In genomic region chr2:162301151-162301804, GRCh38 we compare ENCODE assay signal across 7 cellular contexts. TPM values are rescaled to one million over a fixed set of nuclear protein-coding genes. Genes with fewer than 3 reads are reported as not detected.
DNase-seq lines count a peak whose midpoint lies in the region; ATAC-seq, FAIRE-seq and TF ChIP-seq lines count a peak whose summit lies in the region.

No MANE protein-coding gene starts in this region.

- H2AFZ ChIP-seq in mammary epithelial cell (ENCODE audit: low read depth, low read length), result peak overlapping the region; percentile 8

- CTCF ChIA-PET in mammary epithelial cell (lab: Charles Lee; ENCODE audit: low non-redundant PET), result no interaction called here

- H3K27ac ChIP-seq in mammary epithelial cell (ENCODE audit: insufficient read depth, low read depth, low read length), result no peak overlapping the region

- H3K9ac ChIP-seq in mammary epithelial cell (ENCODE audit: insufficient read depth, low read length), result no peak overlapping the region

- no peaks in the 10 kb centered on the region for H3K27me3 ChIP-seq in mammary epithelial cell (ENCODE audit: insufficient read depth, low read length)

- intact Hi-C loops in mammary epithelial cell (cut with micrococcal nuclease), result loop anchor here (10.0 kb wide), 1 partner anchor 716 kb away; no protein-coding TSS in a partner anchor
- intact Hi-C loops in left colon (cut with DNase I, micrococcal nuclease), result loop anchor here in 1 of 2 donors (10.0 kb wide), 1 partner anchor 146 kb away; the partner anchor contains the start of gene GCG

- H3K9me3 ChIP-seq in mammary epithelial cell (replicated peaks; ENCODE audit: insufficient read depth, low read length), result no peaks in the 10 kb centered on the region

- H3K4me3 ChIP-seq in mammary epithelial cell (replicated peaks in 1 of 3; ENCODE audit: insufficient read depth in 1 of 3, low read depth in 2 of 3, low read length in 3 of 3), result peak overlapping the region in 1 of 3 experiments; percentile 8

- dilution Hi-C loops in mammary epithelial cell (cut with HindIII; ENCODE audit: low sequenced_read_pairs), result no loop called here

- BruUV-seq in mammary epithelial cell (replicated peaks; lab: Mats Ljungman, UMichigan), result no TSS peak

- H3K4me1 ChIP-seq in mammary epithelial cell (ENCODE audit: insufficient read depth, low read length), result no peaks in the 10 kb centered on the region

- peak; percentile 66 for TF ChIP-seq CTCF in GM13976 (IDR thresholded peaks at IDR 0.05; ENCODE audit: borderline replicate concordance, control extremely low read depth, extremely low read depth, insufficient read depth, missing control alignments)
- peak; percentile 72 to 89 for TF ChIP-seq CTCF in mammary epithelial cell (conservative IDR thresholded peaks at IDR 0.05 in 1 of 2, IDR thresholded peaks at IDR 0.05 in 1 of 2; ENCODE audit: extremely low read depth in 1 of 2, insufficient read depth in 1 of 2, low read depth in 1 of 2, low read length in 2 of 2)

- no peaks in the 10 kb centered on the region for H4K20me1 ChIP-seq in mammary epithelial cell (ENCODE audit: insufficient read depth, low read length)

- no peaks in the 10 kb centered on the region for H3K36me3 ChIP-seq in mammary epithelial cell (ENCODE audit: insufficient read depth, low read length)

- H3K4me2 ChIP-seq in mammary epithelial cell (ENCODE audit: insufficient read depth, low read depth, low read length), result peak overlapping the region; percentile 77

- H3K79me2 ChIP-seq in mammary epithelial cell (ENCODE audit: insufficient read depth, low read length), result no peaks in the 10 kb centered on the region

- WGBS in mammary epithelial cell (ENCODE audit: low coverage, missing lambda C conversion rate), result 13% methylated on average over 6 of the region's 6 CpGs

- DNase-seq in GM13976 (ENCODE audit: low spot score), result peak; percentile 31
- peak; percentile 69 for DNase-seq in NCI-H1694 (lab: John Stamatoyannopoulos, UW)
- DNase-seq in mammary epithelial cell, result peak; percentile 33
- peak; percentile 26 to 28 for DNase-seq in left colon
- peak; percentile 19 to 46 (median 23) for DNase-seq in stimulated activated CD4-positive, alpha-beta T cell treated with anti-CD3 and anti-CD28 coated beads, TNF-alpha, amount 100 ng/mL, for 24 hours (ENCODE audit: low read depth in 3 of 3)

- in situ Hi-C loops in GM13976 (cut with MboI; ENCODE audit: low sequenced_read_pairs, unreplicated experiment) (no loop called here), mammary epithelial cell (cut with MboI; ENCODE audit: low sequenced_read_pairs in 2 of 2) (no loop called here)

- ATAC-seq in HG02759 (IDR thresholded peaks at IDR 0.05; ENCODE audit: unreplicated experiment) (peak; percentile 84), left colon (peak; percentile 70)

- peak; percentile 96 for FAIRE-seq in TTC549 (lab: Jason Lieb, UNC)

RNA-seq across cellular contexts. Expression of gene IFIH1, which starts 17.2 kb away (rescaled TPM):
- total RNA-seq in mammary epithelial cell (1 to 10 TPM; 6.3 to 6.7 TPM), left colon (10 to 100 TPM; 19.1 to 20.0 TPM)
- 1.8 TPM for polyA plus RNA-seq in mammary epithelial cell
- polyA minus RNA-seq in mammary epithelial cell, result 4.8 TPM

RNA-seq across cellular contexts. Expression of gene GCA, which starts 42.7 kb away (rescaled TPM):
- 10 to 100 TPM in 1 of 2 donors, 1 to 10 TPM in 1; 6.4 to 11.7 TPM for total RNA-seq in mammary epithelial cell
- polyA plus RNA-seq in mammary epithelial cell, result 5.8 TPM
- not detected for polyA minus RNA-seq in mammary epithelial cell
- 10 to 100 TPM; 25.6 to 28.1 TPM for total RNA-seq in left colon

RNA-seq across cellular contexts. Expression of gene FAP, which starts 58.0 kb away (rescaled TPM):
- 100 to 1,000 TPM in 1 of 2 donors, 10 to 100 TPM in 1; 53.0 to 216 TPM for total RNA-seq in mammary epithelial cell
- 25.5 TPM for polyA plus RNA-seq in mammary epithelial cell
- polyA minus RNA-seq in mammary epithelial cell, result 47.9 TPM
- under 1 TPM; 0.34 to 0.78 TPM for total RNA-seq in left colon

Comparison
In these comparisons a context has a peak if more than half of its experiments do, and no peak if none do; other contexts are left out.
1. RNA of gene FAP, which starts 58.0 kb away (total RNA-seq): 53.0 to 216 TPM in mammary epithelial cell; 0.34 to 0.78 TPM in left colon; every median in the first group is over 10 times any median in the second.
2. Peak in every context shown above with its lines, with median percentiles within 50 percentile points of each other: DNase-seq.